In genomic region chr5:100535060-100536005, GRCh38 we compare ENCODE assay signal across 8 cellular contexts.
DNase-seq lines count a peak whose midpoint lies in the region; ATAC-seq, FAIRE-seq and TF ChIP-seq lines count a peak whose summit lies in the region.

TSS of gene FAM174A (plus strand) at chr5:100535374. CDS start at chr5:100535531, 157 bp downstream.

- peak; percentile 98 for ATAC-seq in GM18909 (IDR thresholded peaks at IDR 0.05; ENCODE audit: poor library complexity, unreplicated experiment)
- peak; percentile 98 for ATAC-seq in HG03175 (IDR thresholded peaks at IDR 0.05; ENCODE audit: unreplicated experiment)
- ATAC-seq in central memory CD8-positive, alpha-beta T cell (replicated peaks; ENCODE audit: extremely low read depth, poor library complexity, severe bottlenecking), result peak; percentile 92

- peaks cover 7% of the 10 kb centered on the region for H3K27me3 Mint-ChIP-seq in central memory CD8-positive, alpha-beta T cell

- peak; percentile 72 for DNase-seq in AG04449 (ENCODE audit: low read depth, low spot score)
- DNase-seq in NCI-H226, result peak; percentile 87
- peak; percentile 77 to 87 (median 82) for DNase-seq in activated CD4-positive, CD25-positive, alpha-beta regulatory T cell (lab: John Stamatoyannopoulos, UW)
- peak; percentile 90 to 95 for DNase-seq in central memory CD8-positive, alpha-beta T cell (ENCODE audit: low spot score in 2 of 2)
- DNase-seq in stimulated activated CD4-positive, alpha-beta T cell treated with anti-CD3 and anti-CD28 coated beads, Interleukin-12 subunit alpha, Interleukin-12 subunit beta, amount 100 ng/mL, for 4 hours, result peak; percentile 90

- H3K36me3 Mint-ChIP-seq in central memory CD8-positive, alpha-beta T cell (ENCODE audit: insufficient read depth), result peaks cover 12% of the 10 kb centered on the region

- peaks cover 16% of the 10 kb centered on the region for H3K9me3 Mint-ChIP-seq in central memory CD8-positive, alpha-beta T cell

- FAIRE-seq in islet of Langerhans (lab: Jason Lieb, UNC), result peak; percentile 99

- H3K4me1 Mint-ChIP-seq in central memory CD8-positive, alpha-beta T cell, result peaks cover 35% of the 10 kb centered on the region

- H3K4me3 Mint-ChIP-seq in central memory CD8-positive, alpha-beta T cell, result peak within 1 kb of the TSS; percentile 87

- no peak for TF ChIP-seq CTCF in AG04449 (IDR thresholded peaks at IDR 0.05; ENCODE audit: insufficient read depth, low read length, missing control alignments)

- POLR2A ChIA-PET in AG04449 (lab: Yijun Ruan, JAX), result interaction anchor here (1.0 to 1.7 kb wide), 2 partner anchors 18 to 60 kb away, joined by 3 to 5 read pairs; no protein-coding TSS in a partner anchor

- peak within 1 kb of the TSS; percentile 93 for H3K27ac Mint-ChIP-seq in central memory CD8-positive, alpha-beta T cell (ENCODE audit: low read depth)

- H3K4me3 ChIP-seq in AG04449 (ENCODE audit: low read depth, low read length), result peak within 1 kb of the TSS; percentile 86

- CTCF ChIA-PET in AG04449 (lab: Yijun Ruan, JAX), result no interaction called here

Comparison
In these comparisons a context has a peak if more than half of its experiments do, and no peak if none do; other contexts are left out.
1. Peak in every context shown above with its lines: DNase-seq, ATAC-seq and H3K4me3 ChIP-seq.